ENCODE assay signal across 11 cellular contexts in genomic region chr15:92383528-92384326, GRCh38. TPM values are rescaled to one million over a fixed set of nuclear protein-coding genes. Genes with fewer than 3 reads are reported as not detected.
DNase-seq lines count a peak whose midpoint lies in the region; ATAC-seq and TF ChIP-seq lines count a peak whose summit lies in the region.
"Had no signal": no experiment of that assay in that cellular context is flagged by ENCODE, and none has a peak within 500 bp of the region (broad histone marks: within the 10 kb centered on the region; RNA-seq: fewer than 3 reads in every experiment).

No MANE protein-coding gene starts in this region.

- no peaks in the 10 kb centered on the region for H4K20me1 ChIP-seq in neural cell (ENCODE audit: insufficient read depth)
- H4K20me1 ChIP-seq: BLaER1 treated with 17β-estradiol and CSF1 and Interleukin-3, amounts not matched to agents 10 nM and 100 nM had no signal

- TF ChIP-seq EP300 in neural cell (conservative IDR thresholded peaks at IDR 0.05; ENCODE audit: poor library complexity, severe bottlenecking), result no peak

- H3F3A ChIP-seq in neural cell (ENCODE audit: insufficient read depth, low read length, poor library complexity, severe bottlenecking), result no peaks in the 10 kb centered on the region

- DNase-seq in NCI-H146 (lab: John Stamatoyannopoulos, UW), result peak; percentile 4
- DNase-seq in NCI-H146 treated with DMSO at 0.1 percent for 48 hours (lab: John Stamatoyannopoulos, UW; ENCODE audit: unreplicated experiment), result no peak
- no peak for DNase-seq in astrocyte of the cerebellum (ENCODE audit: low read depth)
- no peak for DNase-seq in NCI-H1048 (lab: John Stamatoyannopoulos, UW)
- no peak for DNase-seq in head of caudate nucleus
- DNase-seq: activated B cell treated with CpG ODN at 0.5 μM for 24 hours had no signal

- intact Hi-C loops in head of caudate nucleus (cut with DNase I), result no loop called here

- no peaks in the 10 kb centered on the region for H3K9me3 ChIP-seq in neural cell (ENCODE audit: low read length)

- H3K4me3 ChIP-seq in astrocyte of the cerebellum (ENCODE audit: low read depth, low read length), result no peak overlapping the region
- H3K4me3 ChIP-seq in neural cell (ENCODE audit: low read length), result no peak overlapping the region
- H3K4me3 ChIP-seq: BLaER1 treated with 17β-estradiol and CSF1 and Interleukin-3, amounts not matched to agents 10 nM and 100 nM had no signal

- in situ Hi-C loops in astrocyte of the cerebellum (cut with HindIII; ENCODE audit: low sequenced_read_pairs), result no loop called here

- no peak overlapping the region for H3K9ac ChIP-seq in neural cell (ENCODE audit: low read length)
- H3K9ac ChIP-seq: BLaER1 treated with 17β-estradiol and CSF1 and Interleukin-3, amounts not matched to agents 10 nM and 100 nM had no signal

- no peak overlapping the region for H2AFZ ChIP-seq in neural cell (ENCODE audit: low read depth, low read length)

- no peaks in the 10 kb centered on the region for H3K9me2 ChIP-seq in neural cell (ENCODE audit: insufficient read depth, low read length)

- TF ChIP-seq CTCF in astrocyte of the cerebellum (IDR thresholded peaks at IDR 0.05; ENCODE audit: low read depth, low read length, missing control alignments) (peak; percentile 73), neural cell (IDR thresholded peaks at IDR 0.05; ENCODE audit: poor library complexity, severe bottlenecking) (peak; percentile 45)

- H3K4me2 ChIP-seq in neural cell (ENCODE audit: low read length), result no peak overlapping the region
- H3K4me2 ChIP-seq: BLaER1 treated with 17β-estradiol and CSF1 and Interleukin-3, amounts not matched to agents 10 nM and 100 nM had no signal

- ATAC-seq in HG03280 (IDR thresholded peaks at IDR 0.05; ENCODE audit: unreplicated experiment) (peak; percentile 71), GM18909 (IDR thresholded peaks at IDR 0.05; ENCODE audit: poor library complexity, unreplicated experiment) (no peak)
- ATAC-seq: naive thymus-derived CD8-positive, alpha-beta T cell had no signal

- H3K79me2 ChIP-seq in neural cell (replicated peaks; ENCODE audit: insufficient read depth, low read length), result no peaks in the 10 kb centered on the region

- no peaks in the 10 kb centered on the region for H3K36me3 ChIP-seq in neural cell (ENCODE audit: insufficient read depth, low read length)
- H3K36me3 ChIP-seq: BLaER1 treated with 17β-estradiol and CSF1 and Interleukin-3, amounts not matched to agents 10 nM and 100 nM had no signal

- no peak overlapping the region for H3K27ac ChIP-seq in neural cell (ENCODE audit: low read length)
- H3K27ac ChIP-seq: BLaER1 treated with 17β-estradiol and CSF1 and Interleukin-3, amounts not matched to agents 10 nM and 100 nM had no signal

- H3K27me3 ChIP-seq in neural cell (ENCODE audit: insufficient read depth, low read depth, low read length), result no peaks in the 10 kb centered on the region
- H3K27me3 ChIP-seq: BLaER1 treated with 17β-estradiol and CSF1 and Interleukin-3, amounts not matched to agents 10 nM and 100 nM had no signal

- peak; percentile 27 for TF ChIP-seq RAD21 in neural cell (conservative IDR thresholded peaks at IDR 0.05)

TF ChIP-seq in neural cell, 6 proteins besides CTCF, POLR2A, EP300 and RAD21:
- TF ChIP-seq SMC3 (conservative IDR thresholded peaks at IDR 0.05; ENCODE audit: poor library complexity) (peak; percentile 45), TAF1 (IDR thresholded peaks at IDR 0.05; ENCODE audit: low read depth) (no peak)

RNA-seq across cellular contexts. Expression of gene ST8SIA2, which starts 10.0 kb away (rescaled TPM):
- 24.0 and 38.9 TPM in 2 replicates for polyA plus RNA-seq in neural cell
- 139 and 160 TPM in 2 replicates for polyA minus RNA-seq in neural cell
- polyA plus RNA-seq: naive thymus-derived CD8-positive, alpha-beta T cell had no signal
